Comparison of ENCODE assay signal across 18 cellular contexts in genomic region chr21:42443876-42444744, GRCh38. TPM values are rescaled to one million over a fixed set of nuclear protein-coding genes. Genes with fewer than 3 reads are reported as not detected.
"Had no signal": no experiment of that assay in that cellular context is flagged by ENCODE, and none has a peak within 500 bp of the region (broad histone marks: within the 10 kb centered on the region; RNA-seq: fewer than 3 reads in every experiment).

No MANE protein-coding gene starts in this region.

- H3K4me3 Mint-ChIP-seq: activated CD4-positive, alpha-beta T cell treated with anti-CD3 and anti-CD28 coated beads, Interleukin-2, amount 10 ng/mL, durations not matched to agents 7 days and 5 days; mesothelial cell of epicardium had no signal

- DNase-seq: activated CD4-positive, alpha-beta T cell treated with anti-CD3 and anti-CD28 coated beads, Interleukin-2, amount 10 ng/mL, durations not matched to agents 7 days and 5 days; activated naive CD4-positive, alpha-beta T cell; amygdala; body of pancreas; caudate nucleus; erythroblast; gastrocnemius medialis; heart right ventricle; left cardiac atrium; lower lobe of right lung; ovary; sigmoid colon; stimulated activated CD4-positive, alpha-beta T cell treated with anti-CD3 and anti-CD28 coated beads, Interleukin-1b, Interleukin-23, amount 100 ng/mL, for 48 hours; T-helper 2 cell had no signal

- H3K27ac ChIP-seq: body of pancreas, gastrocnemius medialis, heart right ventricle, lower lobe of right lung, ovary, sigmoid colon, tibial artery, vagina had no signal

- H3K36me3 Mint-ChIP-seq: mesothelial cell of epicardium had no signal

- H3K27ac Mint-ChIP-seq: activated CD4-positive, alpha-beta T cell treated with anti-CD3 and anti-CD28 coated beads, Interleukin-2, amount 10 ng/mL, durations not matched to agents 7 days and 5 days; mesothelial cell of epicardium had no signal

- H3K36me3 ChIP-seq: gastrocnemius medialis, heart right ventricle, lower lobe of right lung, ovary, sigmoid colon, tibial artery, vagina had no signal

- H3K27me3 Mint-ChIP-seq: activated CD4-positive, alpha-beta T cell treated with anti-CD3 and anti-CD28 coated beads, Interleukin-2, amount 10 ng/mL, durations not matched to agents 7 days and 5 days had no signal

- H3K9me3 Mint-ChIP-seq: activated CD4-positive, alpha-beta T cell treated with anti-CD3 and anti-CD28 coated beads, Interleukin-2, amount 10 ng/mL, durations not matched to agents 7 days and 5 days; mesothelial cell of epicardium had no signal

- H3K4me1 Mint-ChIP-seq: mesothelial cell of epicardium had no signal

- H3K4me1 ChIP-seq: body of pancreas, gastrocnemius medialis, heart right ventricle, lower lobe of right lung, sigmoid colon, tibial artery, vagina had no signal

- ATAC-seq: body of pancreas, gastrocnemius medialis, heart right ventricle, left cardiac atrium, lower lobe of right lung, SK-N-SH treated with all-trans-retinoic acid at 6 μM for 48 hours had no signal

- H3K4me3 ChIP-seq: body of pancreas, gastrocnemius medialis, heart right ventricle, lower lobe of right lung, ovary, sigmoid colon, tibial artery, vagina had no signal

- H3K27me3 ChIP-seq: body of pancreas, ovary, vagina had no signal

- H3K9me3 ChIP-seq: body of pancreas, gastrocnemius medialis, heart right ventricle, lower lobe of right lung, ovary, sigmoid colon, tibial artery, vagina had no signal

RNA-seq across cellular contexts. Expression of gene UBASH3A, which starts 40.4 kb away (rescaled TPM):
- total RNA-seq: mesothelial cell of epicardium, sigmoid colon had no signal

RNA-seq across cellular contexts. Expression of gene TMPRSS3, which starts 48.3 kb away (rescaled TPM):
- total RNA-seq: gastrocnemius medialis, mesothelial cell of epicardium had no signal

RNA-seq across cellular contexts. Expression of gene RSPH1, which starts 51.9 kb away (rescaled TPM):
- total RNA-seq: activated CD4-positive, alpha-beta T cell treated with anti-CD3 and anti-CD28 coated beads, Interleukin-2, amount 10 ng/mL, durations not matched to agents 7 days and 5 days; left cardiac atrium; vagina had no signal
